In the genomic region with DNA sequence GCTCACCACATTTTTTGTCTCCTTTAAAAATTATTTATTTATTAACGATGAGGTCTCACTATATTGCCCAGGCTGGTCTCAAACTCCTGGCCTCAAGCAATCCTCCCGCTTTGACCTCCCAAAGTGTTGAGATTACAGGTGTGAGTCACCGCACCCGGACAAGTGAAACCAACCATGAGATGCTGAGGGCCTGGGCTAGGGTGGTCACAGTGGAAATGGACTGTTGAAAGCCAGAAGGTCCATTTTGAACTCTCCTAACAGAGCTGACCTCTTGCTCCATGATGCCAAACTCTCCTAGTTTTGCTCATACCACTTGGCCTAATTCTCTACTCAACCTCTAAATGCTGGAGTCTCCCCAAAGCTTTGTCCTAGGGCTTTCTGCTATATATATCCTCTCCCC, we compare ENCODE assay signal across 11 cellular contexts.
A peak's percentile ranks its signal among the peaks of the same experiment; 100 is the strongest.
DNase-seq lines count a peak whose midpoint lies in the region; ATAC-seq and TF ChIP-seq lines count a peak whose summit lies in the region.
"Had no signal": no experiment of that assay in that cellular context is flagged by ENCODE, and none has a peak within 500 bp of the region (broad histone marks: within the 10 kb centered on the region; RNA-seq: fewer than 3 reads in every experiment).

No MANE protein-coding gene starts in this region.

- no peaks in the 10 kb centered on the region for H3K27me3 Mint-ChIP-seq in activated naive CD4-positive, alpha-beta T cell treated with anti-CD3 and anti-CD28 coated beads, Interleukin-2, amount 10 ng/mL, durations not matched to agents 7 days and 5 days

- H3K9ac ChIP-seq in IMR-90 (ENCODE audit: low read depth, low read length): no peak overlapping the region

- H3K4me2 ChIP-seq in IMR-90 (ENCODE audit: low read depth, low read length): no peak overlapping the region

- in situ Hi-C loops in IMR-90 (cut with MboI; ENCODE audit: low sequenced_read_pairs): no loop called here

- no peak overlapping the region for H2BK5ac ChIP-seq in IMR-90 (ENCODE audit: low read depth, low read length, poor library complexity, severe bottlenecking)

- H3K27me3 ChIP-seq in IMR-90 (ENCODE audit: control insufficient read depth, insufficient read depth, low read length) (no peaks in the 10 kb centered on the region), dorsolateral prefrontal cortex (no peaks in the 10 kb centered on the region), thoracic aorta (replicated peaks; ENCODE audit: insufficient read depth) (no peaks in the 10 kb centered on the region)

- TF ChIP-seq CTCF in IMR-90 (conservative IDR thresholded peaks at IDR 0.05; ENCODE audit: low read depth, low read length) (no peak), dorsolateral prefrontal cortex (IDR thresholded peaks at IDR 0.05 in 54 of 56, conservative IDR thresholded peaks at IDR 0.05 in 2 of 56; ENCODE audit: low read depth in 1 of 56, partially characterized antibody in 56 of 56) (no peak), thoracic aorta (IDR thresholded peaks at IDR 0.05) (no peak)

- dilution Hi-C loops in IMR-90 (cut with HindIII; ENCODE audit: low sequenced_read_pairs, unreplicated experiment): no loop called here

- H3K36me3 ChIP-seq in IMR-90 (ENCODE audit: control insufficient read depth, insufficient read depth, low read length): no peaks in the 10 kb centered on the region
- no peaks in the 10 kb centered on the region for H3K36me3 ChIP-seq in thoracic aorta

- peak overlapping the region; percentile 56 for H3K4me3 Mint-ChIP-seq in activated naive CD4-positive, alpha-beta T cell treated with anti-CD3 and anti-CD28 coated beads, Interleukin-2, amount 10 ng/mL, durations not matched to agents 7 days and 5 days

- DNase-seq in activated naive CD4-positive, alpha-beta T cell treated with anti-CD3 and anti-CD28 coated beads, Interleukin-2, amount 10 ng/mL, durations not matched to agents 7 days and 5 days: no peak
- DNase-seq in activated naive CD4-positive, alpha-beta T cell (lab: John Stamatoyannopoulos, UW): no peak
- DNase-seq in IMR-90: no peak
- no peak for DNase-seq in dorsolateral prefrontal cortex
- DNase-seq in thoracic aorta (ENCODE audit: low spot score): no peak
- DNase-seq in activated effector memory CD4-positive, alpha-beta T cell treated with anti-CD3 and anti-CD28 coated beads, Interleukin-2, amount 50 U/mL, for 16 hours: no peak
- DNase-seq: activated CD4-positive, alpha-beta T cell treated with anti-CD3 and anti-CD28 coated beads for 1 hour; NCI-H1694 treated with DMSO at 0.1 percent for 48 hours; stimulated activated naive CD4-positive, alpha-beta T cell treated with Interleukin-2 at 50 U/mL for 16 hours had no signal

- H3K36me3 Mint-ChIP-seq in activated naive CD4-positive, alpha-beta T cell treated with anti-CD3 and anti-CD28 coated beads, Interleukin-2, amount 10 ng/mL, durations not matched to agents 7 days and 5 days: peaks cover 38% of the 10 kb centered on the region

- H3K27ac ChIP-seq in IMR-90 (ENCODE audit: insufficient read depth, low read length) (no peak overlapping the region), dorsolateral prefrontal cortex (peak overlapping the region in 41 of 59 donors; percentile 4 to 92 (median 58)), thoracic aorta (peak overlapping the region; percentile 1 to 59)

- no TSS peak for BruUV-seq in IMR-90 (replicated peaks; lab: Mats Ljungman, UMichigan)

- no peak overlapping the region for H2BK120ac ChIP-seq in IMR-90 (ENCODE audit: low read depth, low read length)

- H3K9me1 ChIP-seq in IMR-90 (ENCODE audit: insufficient read depth, low read length): peaks cover 16% of the 10 kb centered on the region; the same call in 1 of the 2 replicates

- TF ChIP-seq POLR2A in IMR-90 (IDR thresholded peaks at IDR 0.05; ENCODE audit: low read depth, low read length): no peak

- no peaks in the 10 kb centered on the region for H3K9me3 Mint-ChIP-seq in activated naive CD4-positive, alpha-beta T cell treated with anti-CD3 and anti-CD28 coated beads, Interleukin-2, amount 10 ng/mL, durations not matched to agents 7 days and 5 days

- peaks cover 76% of the 10 kb centered on the region for H3K4me1 Mint-ChIP-seq in activated naive CD4-positive, alpha-beta T cell treated with anti-CD3 and anti-CD28 coated beads, Interleukin-2, amount 10 ng/mL, durations not matched to agents 7 days and 5 days

- H2AK9ac ChIP-seq in IMR-90 (replicated peaks; ENCODE audit: low read depth, low read length, poor library complexity): no peak overlapping the region

- peaks cover 33 to 79% of the 10 kb centered on the region in 2 experiments; a peak in 3 of 4 replicates for H3K79me1 ChIP-seq in IMR-90 (ENCODE audit: low read depth in 1 of 2, low read length in 2 of 2)

- H3K14ac ChIP-seq in IMR-90 (replicated peaks; ENCODE audit: low read depth, low read length): no peak overlapping the region

- H2AK5ac ChIP-seq in IMR-90 (ENCODE audit: low read depth, low read length): no peak overlapping the region

- H4K5ac ChIP-seq in IMR-90 (ENCODE audit: low read depth, low read length): no peak overlapping the region

- no peak overlapping the region for H4K91ac ChIP-seq in IMR-90 (ENCODE audit: insufficient read depth, low read depth, low read length)

- H2AFZ ChIP-seq in IMR-90 (replicated peaks; ENCODE audit: low read length, poor library complexity): no peak overlapping the region

- TF ChIP-seq RAD21 in IMR-90 (IDR thresholded peaks at IDR 0.05; ENCODE audit: low read length): no peak

- H3K23ac ChIP-seq in IMR-90 (ENCODE audit: low read depth, low read length): 0 out of 2 replicates have a peak overlapping the region, but pooled peaks have one; percentile 33

- H2BK20ac ChIP-seq in IMR-90 (ENCODE audit: low read depth, low read length): no peak overlapping the region

- WGBS in IMR-90 (ENCODE audit: extremely low coverage in 2 of 2, insufficient read length in 1 of 2), 2 experiments: no CpG with 5 or more reads among the region's 4 CpGs

- intact Hi-C loops in IMR-90 (cut with micrococcal nuclease): no loop called here
- intact Hi-C loops in dorsolateral prefrontal cortex (cut with DNase I): no loop called here

- peaks cover 11% of the 10 kb centered on the region for H3K4me1 ChIP-seq in IMR-90 (ENCODE audit: control insufficient read depth, insufficient read depth, low read length)
- peaks cover 19 to 64% of the 10 kb centered on the region in 2 donors for H3K4me1 ChIP-seq in thoracic aorta (ENCODE audit: control insufficient read depth in 1 of 2, low read depth in 2 of 2)

- ATAC-seq in IMR-90 (ENCODE audit: low read depth): no peak
- ATAC-seq in thoracic aorta (ENCODE audit: insufficient number of reproducible peaks, low FRiP score, low read depth): no peak
- ATAC-seq in GM21526 (IDR thresholded peaks at IDR 0.05; ENCODE audit: low FRiP score, unreplicated experiment): no peak
- ATAC-seq in GM18498 (IDR thresholded peaks at IDR 0.05; ENCODE audit: unreplicated experiment): no peak

- H3K18ac ChIP-seq in IMR-90 (ENCODE audit: low read depth, low read length): no peak overlapping the region

- peaks cover 18% of the 10 kb centered on the region; the same call in 1 of the 2 replicates for H4K20me1 ChIP-seq in IMR-90 (ENCODE audit: insufficient read depth, low read length)

- no peak overlapping the region for H4K8ac ChIP-seq in IMR-90 (ENCODE audit: low read depth in 2 of 2, low read length in 2 of 2)

- H3K9me3 ChIP-seq in IMR-90 (ENCODE audit: control insufficient read depth, insufficient read depth, low read length) (no peaks in the 10 kb centered on the region), thoracic aorta (no peaks in the 10 kb centered on the region)

- no peak overlapping the region for H3K4ac ChIP-seq in IMR-90 (ENCODE audit: low read depth, low read length)

- no peak overlapping the region for H2BK15ac ChIP-seq in IMR-90 (ENCODE audit: low read depth, low read length)

- POLR2A ChIA-PET in IMR-90 (lab: Charles Lee; ENCODE audit: unreplicated experiment): no interaction called here

- H3K27ac Mint-ChIP-seq in activated naive CD4-positive, alpha-beta T cell treated with anti-CD3 and anti-CD28 coated beads, Interleukin-2, amount 10 ng/mL, durations not matched to agents 7 days and 5 days: peak overlapping the region; percentile 52

- CTCF ChIA-PET in activated naive CD4-positive, alpha-beta T cell treated with anti-CD3 and anti-CD28 coated beads, Interleukin-2, amount 10 ng/mL, durations not matched to agents 7 days and 5 days (lab: Charles Lee): interaction anchor here (0.6 to 0.9 kb wide), 3 partner anchors 11 to 129 kb away, joined by 3 to 4 read pairs (median 3); no protein-coding TSS in a partner anchor
- CTCF ChIA-PET in IMR-90 (lab: Yijun Ruan, JAX): no interaction called here

- no peak overlapping the region for H3K4me3 ChIP-seq in IMR-90 (ENCODE audit: insufficient read depth, low read depth, low read length)
- no peak overlapping the region for H3K4me3 ChIP-seq in dorsolateral prefrontal cortex
- H3K4me3 ChIP-seq in thoracic aorta: no peak overlapping the region

- no peak overlapping the region for H3K56ac ChIP-seq in IMR-90 (ENCODE audit: extremely low read depth, insufficient read depth, low read length)

TF ChIP-seq in IMR-90, 13 proteins besides CTCF, POLR2A, EP300 and RAD21:
- no peak for TF ChIP-seq SMC3 (IDR thresholded peaks at IDR 0.05; ENCODE audit: low read depth, low read length)
- TF ChIP-seq, protein P1, sequence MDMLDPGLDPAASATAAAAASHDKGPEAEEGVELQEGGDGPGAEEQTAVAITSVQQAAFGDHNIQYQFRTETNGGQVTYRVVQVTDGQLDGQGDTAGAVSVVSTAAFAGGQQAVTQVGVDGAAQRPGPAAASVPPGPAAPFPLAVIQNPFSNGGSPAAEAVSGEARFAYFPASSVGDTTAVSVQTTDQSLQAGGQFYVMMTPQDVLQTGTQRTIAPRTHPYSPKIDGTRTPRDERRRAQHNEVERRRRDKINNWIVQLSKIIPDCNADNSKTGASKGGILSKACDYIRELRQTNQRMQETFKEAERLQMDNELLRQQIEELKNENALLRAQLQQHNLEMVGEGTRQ (IDR thresholded peaks at IDR 0.05; ENCODE audit: low read depth, low read length): no peak
- no peak for TF ChIP-seq CHD1 (IDR thresholded peaks at IDR 0.05; ENCODE audit: low read depth, low read length)
- TF ChIP-seq FOS (IDR thresholded peaks at IDR 0.05; ENCODE audit: low read depth, low read length): no peak
